Comparison of ENCODE assay signal across 13 cellular contexts in genomic region chr2:46655551-46656436, GRCh38. TPM values are rescaled to one million over a fixed set of nuclear protein-coding genes. Genes with fewer than 3 reads are reported as not detected.
DNase-seq lines count a peak whose midpoint lies in the region; ATAC-seq, FAIRE-seq and TF ChIP-seq lines count a peak whose summit lies in the region.
"Had no signal": no experiment of that assay in that cellular context is flagged by ENCODE, and none has a peak within 500 bp of the region (broad histone marks: within the 10 kb centered on the region; RNA-seq: fewer than 3 reads in every experiment).

No MANE protein-coding gene starts in this region.

- no peaks in the 10 kb centered on the region for H3K27me3 ChIP-seq in right cardiac atrium (ENCODE audit: control insufficient read depth, insufficient read depth)
- H3K27me3 ChIP-seq: cardiac muscle cell had no signal

- H3K27me3 Mint-ChIP-seq in natural killer cell (ENCODE audit: low read depth in 2 of 2) = no peaks in the 10 kb centered on the region

- no peak overlapping the region for H3K4me3 ChIP-seq in right cardiac atrium (ENCODE audit: low read length)
- H3K4me3 ChIP-seq: cardiac muscle cell had no signal

- no peak for TF ChIP-seq POLR2A in GM12891 (IDR thresholded peaks at IDR 0.05; ENCODE audit: low read depth, low read length)

- H3K27ac Mint-ChIP-seq in natural killer cell = no peak overlapping the region
- H3K27ac Mint-ChIP-seq: activated CD4-positive, alpha-beta T cell treated with anti-CD3 and anti-CD28 coated beads for 36 hours; CD14-positive monocyte had no signal

- H3K9me3 Mint-ChIP-seq in natural killer cell = no peaks in the 10 kb centered on the region
- H3K9me3 Mint-ChIP-seq: CD14-positive monocyte had no signal

- no peak for FAIRE-seq in GM12891 (lab: Jason Lieb, UNC)
- FAIRE-seq: G401.6 had no signal

- DNase-seq in EL = peak; percentile 73
- DNase-seq in amniotic epithelial cell (ENCODE audit: low read depth) = peak; percentile 76
- DNase-seq in right cardiac atrium = no peak
- DNase-seq in pulmonary artery endothelial cell (ENCODE audit: low read depth, low spot score) = peak; percentile 19
- no peak for DNase-seq in natural killer cell
- DNase-seq in NCI-H128 (lab: John Stamatoyannopoulos, UW; ENCODE audit: unreplicated experiment) = no peak
- no peak for DNase-seq in GM12891 (ENCODE audit: insufficient read length, low spot score)
- DNase-seq: activated CD4-positive, alpha-beta T cell treated with anti-CD3 and anti-CD28 coated beads for 36 hours; NCI-H1930 had no signal

- H3K9me3 ChIP-seq in right cardiac atrium (ENCODE audit: control insufficient read depth, low read length) = no peaks in the 10 kb centered on the region

- no peak overlapping the region for H3K27ac ChIP-seq in right cardiac atrium (ENCODE audit: low read length)
- H3K27ac ChIP-seq: cardiac muscle cell had no signal

- no peaks in the 10 kb centered on the region for H3K36me3 Mint-ChIP-seq in natural killer cell
- H3K36me3 Mint-ChIP-seq: CD14-positive monocyte had no signal

- no peak for TF ChIP-seq CTCF in natural killer cell (IDR thresholded peaks at IDR 0.05)

- peaks cover 5% of the 10 kb centered on the region for H3K4me1 ChIP-seq in right cardiac atrium (ENCODE audit: control insufficient read depth, insufficient read depth, low read length)

- H3K4me3 Mint-ChIP-seq in natural killer cell = no peak overlapping the region
- H3K4me3 Mint-ChIP-seq: activated CD4-positive, alpha-beta T cell treated with anti-CD3 and anti-CD28 coated beads for 36 hours; CD14-positive monocyte had no signal

- intact Hi-C loops in right cardiac atrium (cut with DNase I) (loop anchor here in 2 of 4 donors (10.0 kb wide), 1 partner anchor 119 kb away; no protein-coding TSS in a partner anchor), natural killer cell (cut with micrococcal nuclease) (no loop called here)

- WGBS in right cardiac atrium = 59% methylated on average over 7 of the region's 7 CpGs

- H3K4me1 Mint-ChIP-seq in natural killer cell = no peaks in the 10 kb centered on the region
- H3K4me1 Mint-ChIP-seq: activated CD4-positive, alpha-beta T cell treated with anti-CD3 and anti-CD28 coated beads for 36 hours; CD14-positive monocyte had no signal

- ATAC-seq in right cardiac atrium (peak; percentile 52 to 77), natural killer cell (no peak), GM18498 (IDR thresholded peaks at IDR 0.05; ENCODE audit: unreplicated experiment) (no peak)

TF ChIP-seq in GM12891, 5 proteins besides CTCF, POLR2A, EP300 and RAD21:
- no peak for TF ChIP-seq TAF1 (IDR thresholded peaks at IDR 0.05; ENCODE audit: low read depth, low read length)
- no peak for TF ChIP-seq SPI1 (IDR thresholded peaks at IDR 0.05; ENCODE audit: low read depth, low read length)
- no peak for TF ChIP-seq PAX5 (IDR thresholded peaks at IDR 0.05; ENCODE audit: insufficient read depth, low read length, severe bottlenecking)
- no peak for TF ChIP-seq POLR2AphosphoS5 (IDR thresholded peaks at IDR 0.05; ENCODE audit: low read depth, low read length)
- TF ChIP-seq POU2F2 (IDR thresholded peaks at IDR 0.05; ENCODE audit: low read depth, low read length) = no peak

RNA-seq across cellular contexts. Expression of gene CRIPT, which starts 38.8 kb away (rescaled TPM):
- 10 to 100 TPM; 14.2 to 20.1 (median 17.3) TPM for total RNA-seq in right cardiac atrium
- 18.8 TPM for polyA plus RNA-seq in right cardiac atrium
- total RNA-seq in pulmonary artery endothelial cell = 10.9 and 17.3 TPM in 2 replicates
- 10 to 100 TPM; 27.3 to 34.3 (median 30.3) TPM for total RNA-seq in natural killer cell
- 7.4 TPM for polyA plus RNA-seq in GM12891 (2012; ENCODE audit: low read depth, missing spikeins)

RNA-seq across cellular contexts. Expression of gene PIGF, which starts 39.0 kb away (rescaled TPM):
- 10 to 100 TPM in 3 of 4 donors, 1 to 10 TPM in 1; 9.5 to 14.1 (median 12.2) TPM for total RNA-seq in right cardiac atrium
- polyA plus RNA-seq in right cardiac atrium = 10.1 TPM
- total RNA-seq in pulmonary artery endothelial cell = 15.0 and 24.4 TPM in 2 replicates
- total RNA-seq in natural killer cell = 10 to 100 TPM; 12.3 to 25.4 (median 16.0) TPM
- 16.8 TPM for polyA plus RNA-seq in GM12891 (2012; ENCODE audit: low read depth, missing spikeins)

RNA-seq across cellular contexts. Expression of gene SOCS5, which starts 43.3 kb away (rescaled TPM):
- total RNA-seq in right cardiac atrium (10 to 100 TPM; 22.4 to 27.5 (median 23.3) TPM), pulmonary artery endothelial cell (13.3 and 17.3 TPM in 2 replicates), natural killer cell (10 to 100 TPM in 2 of 3 donors, 1 to 10 TPM in 1; 9.9 to 15.9 (median 12.7) TPM)
- 9.4 TPM for polyA plus RNA-seq in right cardiac atrium
- polyA plus RNA-seq in GM12891 (2012; ENCODE audit: low read depth, missing spikeins) = 3.1 TPM

Comparison
In these comparisons a context has a peak if more than half of its experiments do, and no peak if none do; other contexts are left out.
1. DNase-seq: peak in EL (single experiment), amniotic epithelial cell (single experiment) and pulmonary artery endothelial cell (single experiment); none in right cardiac atrium (0 of 3), natural killer cell (single experiment), NCI-H128 (single experiment) and GM12891 (single experiment).
2. ATAC-seq: peak in right cardiac atrium (2 of 2); none in natural killer cell (0 of 3) and GM18498 (single experiment).